8 cellular contexts compared by ENCODE assay signal in the genomic region with DNA sequence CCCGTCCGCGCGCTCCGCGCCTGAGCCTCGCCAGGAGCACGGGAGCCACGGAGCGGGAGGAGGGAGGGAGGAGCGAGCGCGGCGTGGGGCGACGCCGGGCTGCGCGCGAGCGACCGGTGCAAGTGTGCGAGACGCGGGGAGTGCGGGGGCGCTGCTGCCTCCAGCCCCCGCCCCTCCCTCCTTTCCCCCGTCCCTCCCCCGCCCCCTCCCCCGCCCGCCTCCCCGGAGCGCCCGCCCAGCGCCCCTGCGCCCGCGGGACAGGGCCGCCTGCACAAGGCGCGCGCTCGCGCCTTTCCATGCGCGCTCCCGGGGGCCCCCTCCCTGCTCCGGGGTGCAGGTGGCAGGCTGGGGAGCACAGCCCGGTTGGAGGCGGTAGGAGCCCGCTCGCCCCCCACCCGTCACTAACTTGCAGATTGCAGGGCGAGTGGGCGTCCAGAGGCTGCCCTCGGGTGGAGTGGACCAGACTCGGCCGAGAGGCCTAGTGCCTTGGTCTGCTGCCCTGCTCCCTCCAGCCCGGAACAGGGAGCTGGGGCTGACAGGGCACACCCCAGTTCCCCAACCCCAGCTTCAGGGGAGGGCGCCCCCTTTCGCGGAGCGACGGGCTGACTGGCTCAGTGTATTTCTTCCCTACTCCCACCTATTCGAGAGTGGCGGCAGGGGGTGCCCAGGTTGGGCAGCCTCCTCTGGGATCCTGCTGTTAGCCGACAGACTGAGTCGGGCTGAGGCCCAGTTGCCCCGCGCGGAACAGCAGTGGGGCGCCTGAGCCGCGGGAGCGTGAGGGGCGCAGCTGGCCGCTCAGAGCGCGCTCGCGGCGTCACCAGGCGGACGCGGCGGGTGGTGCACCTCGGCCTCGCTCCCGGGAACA. TPM values are rescaled to one million over a fixed set of nuclear protein-coding genes. Genes with fewer than 3 reads are reported as not detected.
DNase-seq lines count a peak whose midpoint lies in the region; ATAC-seq, FAIRE-seq and TF ChIP-seq lines count a peak whose summit lies in the region.

A gene (minus strand): TSS at position 126 of the 865 bp plus-strand sequence. CDS start 255 bp downstream, outside the sequence.

- in situ Hi-C loops in astrocyte of the cerebellum (cut with HindIII; ENCODE audit: low sequenced_read_pairs): no loop called here

- peak within 1 kb of the TSS; percentile 76 for H3K4me2 ChIP-seq in keratinocyte (ENCODE audit: control insufficient read depth, extremely low read depth, insufficient read depth, low read depth, low read length)

- DNase-seq in GM10266 (ENCODE audit: extremely low spot score) (peak; percentile 67), astrocyte of the cerebellum (ENCODE audit: low read depth) (no peak), keratinocyte (ENCODE audit: low read depth, low spot score) (no peak), NCI-H128 (lab: John Stamatoyannopoulos, UW; ENCODE audit: unreplicated experiment) (no peak)
- DNase-seq in stimulated activated CD4-positive, alpha-beta T cell treated with anti-CD3 and anti-CD28 coated beads, Interleukin-4, amount 100 ng/mL, for 1 hour: peak; percentile 69

- TF ChIP-seq CTCF in GM10266 (IDR thresholded peaks at IDR 0.05; ENCODE audit: control insufficient read depth, insufficient read depth, low read depth, missing control alignments) (peak; percentile 44), astrocyte of the cerebellum (IDR thresholded peaks at IDR 0.05; ENCODE audit: low read depth, low read length, missing control alignments) (peak; percentile 35), keratinocyte (optimal IDR thresholded peaks at IDR 0.05 in 1 of 3, IDR thresholded peaks at IDR 0.05 in 1 of 3, conservative IDR thresholded peaks at IDR 0.05 in 1 of 3; ENCODE audit: extremely low read depth in 1 of 3, insufficient read depth in 2 of 3, low read length in 3 of 3) (peak in 2 of 3 experiments; percentile 84 to 88)

- peaks cover 5% of the 10 kb centered on the region for H4K20me1 ChIP-seq in keratinocyte (ENCODE audit: control insufficient read depth, extremely low read depth, insufficient read depth, low read length)

- peaks cover 13% of the 10 kb centered on the region for H3K4me1 ChIP-seq in keratinocyte (ENCODE audit: control insufficient read depth, extremely low read depth, insufficient read depth, low read length)

- peak within 1 kb of the TSS; percentile 45 for H2AFZ ChIP-seq in keratinocyte (ENCODE audit: control insufficient read depth, low read length)

- H3K27me3 ChIP-seq in keratinocyte (ENCODE audit: control insufficient read depth, extremely low read depth, insufficient read depth, low read length): peaks cover 4% of the 10 kb centered on the region

- peaks cover 46% of the 10 kb centered on the region for H3K79me2 ChIP-seq in keratinocyte (ENCODE audit: control insufficient read depth, insufficient read depth, low read length)

- H3K27ac ChIP-seq in keratinocyte (ENCODE audit: control insufficient read depth, insufficient read depth, low read length): peak within 1 kb of the TSS; percentile 52

- FAIRE-seq in keratinocyte (lab: Jason Lieb, UNC): peak; percentile 41

- dilution Hi-C loops in keratinocyte (cut with MboI; ENCODE audit: extremely low pct_ligation_motif_present, low sequenced_read_pairs): no loop called here

- no peaks in the 10 kb centered on the region for H3K9me3 ChIP-seq in keratinocyte (ENCODE audit: control insufficient read depth, low read depth, low read length)

- ATAC-seq in SK-N-SH treated with all-trans-retinoic acid at 6 μM for 48 hours (peak; percentile 78), GM21367 (IDR thresholded peaks at IDR 0.05; ENCODE audit: unreplicated experiment) (no peak), GM18861 (IDR thresholded peaks at IDR 0.05; ENCODE audit: unreplicated experiment) (no peak)

- H3K4me3 ChIP-seq in astrocyte of the cerebellum (ENCODE audit: low read depth, low read length) (no peak within 1 kb of the TSS), keratinocyte (ENCODE audit: control insufficient read depth in 2 of 3, extremely low read depth in 1 of 3, insufficient read depth in 2 of 3, low read depth in 1 of 3, low read length in 3 of 3) (peak within 1 kb of the TSS; percentile 67 to 81 (median 72))

- peak within 1 kb of the TSS; percentile 80 for H3K9ac ChIP-seq in keratinocyte (ENCODE audit: control insufficient read depth, extremely low read depth, insufficient read depth, low read length)

- no peaks in the 10 kb centered on the region for H3K9me1 ChIP-seq in keratinocyte (ENCODE audit: control insufficient read depth, extremely low read depth, insufficient read depth, low read length)

- H3K36me3 ChIP-seq in keratinocyte (ENCODE audit: control insufficient read depth in 2 of 2, extremely low read depth in 1 of 2, insufficient read depth in 2 of 2, low read length in 2 of 2): peaks cover 7 to 8% of the 10 kb centered on the region in 2 experiments

TF ChIP-seq in SK-N-SH treated with all-trans-retinoic acid at 6 μM for 48 hours, 23 proteins besides CTCF, POLR2A, EP300 and RAD21 (continues in another document):
- no peak for TF ChIP-seq ZNF565 (CRISPR knock-in tag; conservative IDR thresholded peaks at IDR 0.05; ENCODE audit: low read depth)
- TF ChIP-seq ISL1 (CRISPR knock-in tag; IDR thresholded peaks at IDR 0.05): no peak
- no peak for TF ChIP-seq ZNF70 (CRISPR knock-in tag; IDR thresholded peaks at IDR 0.05)
- no peak for TF ChIP-seq ZFP3 (CRISPR knock-in tag; IDR thresholded peaks at IDR 0.05)
- TF ChIP-seq, protein P1, sequence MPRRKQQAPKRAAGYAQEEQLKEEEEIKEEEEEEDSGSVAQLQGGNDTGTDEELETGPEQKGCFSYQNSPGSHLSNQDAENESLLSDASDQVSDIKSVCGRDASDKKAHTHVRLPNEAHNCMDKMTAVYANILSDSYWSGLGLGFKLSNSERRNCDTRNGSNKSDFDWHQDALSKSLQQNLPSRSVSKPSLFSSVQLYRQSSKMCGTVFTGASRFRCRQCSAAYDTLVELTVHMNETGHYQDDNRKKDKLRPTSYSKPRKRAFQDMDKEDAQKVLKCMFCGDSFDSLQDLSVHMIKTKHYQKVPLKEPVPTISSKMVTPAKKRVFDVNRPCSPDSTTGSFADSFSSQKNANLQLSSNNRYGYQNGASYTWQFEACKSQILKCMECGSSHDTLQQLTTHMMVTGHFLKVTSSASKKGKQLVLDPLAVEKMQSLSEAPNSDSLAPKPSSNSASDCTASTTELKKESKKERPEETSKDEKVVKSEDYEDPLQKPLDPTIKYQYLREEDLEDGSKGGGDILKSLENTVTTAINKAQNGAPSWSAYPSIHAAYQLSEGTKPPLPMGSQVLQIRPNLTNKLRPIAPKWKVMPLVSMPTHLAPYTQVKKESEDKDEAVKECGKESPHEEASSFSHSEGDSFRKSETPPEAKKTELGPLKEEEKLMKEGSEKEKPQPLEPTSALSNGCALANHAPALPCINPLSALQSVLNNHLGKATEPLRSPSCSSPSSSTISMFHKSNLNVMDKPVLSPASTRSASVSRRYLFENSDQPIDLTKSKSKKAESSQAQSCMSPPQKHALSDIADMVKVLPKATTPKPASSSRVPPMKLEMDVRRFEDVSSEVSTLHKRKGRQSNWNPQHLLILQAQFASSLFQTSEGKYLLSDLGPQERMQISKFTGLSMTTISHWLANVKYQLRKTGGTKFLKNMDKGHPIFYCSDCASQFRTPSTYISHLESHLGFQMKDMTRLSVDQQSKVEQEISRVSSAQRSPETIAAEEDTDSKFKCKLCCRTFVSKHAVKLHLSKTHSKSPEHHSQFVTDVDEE (CRISPR knock-in tag; IDR thresholded peaks at IDR 0.05): no peak
- no peak for TF ChIP-seq ZC3H10 (CRISPR knock-in tag; IDR thresholded peaks at IDR 0.05)
- no peak for TF ChIP-seq PPARA (CRISPR knock-in tag; IDR thresholded peaks at IDR 0.05; ENCODE audit: borderline replicate concordance)
- TF ChIP-seq TCF4 (CRISPR knock-in tag; IDR thresholded peaks at IDR 0.05; ENCODE audit: borderline replicate concordance): no peak
- TF ChIP-seq, protein P2, sequence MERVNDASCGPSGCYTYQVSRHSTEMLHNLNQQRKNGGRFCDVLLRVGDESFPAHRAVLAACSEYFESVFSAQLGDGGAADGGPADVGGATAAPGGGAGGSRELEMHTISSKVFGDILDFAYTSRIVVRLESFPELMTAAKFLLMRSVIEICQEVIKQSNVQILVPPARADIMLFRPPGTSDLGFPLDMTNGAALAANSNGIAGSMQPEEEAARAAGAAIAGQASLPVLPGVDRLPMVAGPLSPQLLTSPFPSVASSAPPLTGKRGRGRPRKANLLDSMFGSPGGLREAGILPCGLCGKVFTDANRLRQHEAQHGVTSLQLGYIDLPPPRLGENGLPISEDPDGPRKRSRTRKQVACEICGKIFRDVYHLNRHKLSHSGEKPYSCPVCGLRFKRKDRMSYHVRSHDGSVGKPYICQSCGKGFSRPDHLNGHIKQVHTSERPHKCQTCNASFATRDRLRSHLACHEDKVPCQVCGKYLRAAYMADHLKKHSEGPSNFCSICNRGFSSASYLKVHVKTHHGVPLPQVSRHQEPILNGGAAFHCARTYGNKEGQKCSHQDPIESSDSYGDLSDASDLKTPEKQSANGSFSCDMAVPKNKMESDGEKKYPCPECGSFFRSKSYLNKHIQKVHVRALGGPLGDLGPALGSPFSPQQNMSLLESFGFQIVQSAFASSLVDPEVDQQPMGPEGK (CRISPR knock-in tag; IDR thresholded peaks at IDR 0.05; ENCODE audit: borderline replicate concordance): no peak
- TF ChIP-seq TOX (CRISPR knock-in tag; IDR thresholded peaks at IDR 0.05; ENCODE audit: borderline replicate concordance): no peak
- TF ChIP-seq OSR1 (CRISPR knock-in tag; IDR thresholded peaks at IDR 0.05): no peak
- TF ChIP-seq ARNTL (CRISPR knock-in tag; IDR thresholded peaks at IDR 0.05; ENCODE audit: borderline replicate concordance, low read depth): no peak
- TF ChIP-seq, protein P3, sequence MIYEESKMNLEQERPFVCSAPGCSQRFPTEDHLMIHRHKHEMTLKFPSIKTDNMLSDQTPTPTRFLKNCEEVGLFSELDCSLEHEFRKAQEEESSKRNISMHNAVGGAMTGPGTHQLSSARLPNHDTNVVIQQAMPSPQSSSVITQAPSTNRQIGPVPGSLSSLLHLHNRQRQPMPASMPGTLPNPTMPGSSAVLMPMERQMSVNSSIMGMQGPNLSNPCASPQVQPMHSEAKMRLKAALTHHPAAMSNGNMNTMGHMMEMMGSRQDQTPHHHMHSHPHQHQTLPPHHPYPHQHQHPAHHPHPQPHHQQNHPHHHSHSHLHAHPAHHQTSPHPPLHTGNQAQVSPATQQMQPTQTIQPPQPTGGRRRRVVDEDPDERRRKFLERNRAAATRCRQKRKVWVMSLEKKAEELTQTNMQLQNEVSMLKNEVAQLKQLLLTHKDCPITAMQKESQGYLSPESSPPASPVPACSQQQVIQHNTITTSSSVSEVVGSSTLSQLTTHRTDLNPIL (CRISPR knock-in tag; IDR thresholded peaks at IDR 0.05; ENCODE audit: low read depth): no peak

RNA-seq across cellular contexts. Expression of the gene that starts here (rescaled TPM):
- polyA plus RNA-seq in keratinocyte: 13.0 to 36.7 TPM (median 20.3 TPM) in 3 replicates
- 5.5 TPM for polyA plus RNA-seq in keratinocyte (2011; ENCODE audit: low read depth)
- 16.2 and 26.7 TPM in 2 replicates for polyA plus RNA-seq in keratinocyte (2011; cell fraction: cytosol; rRNA removed)
- 26.3 and 31.8 TPM in 2 replicates for polyA plus RNA-seq in keratinocyte (2011; cell fraction: nucleus; rRNA removed)
- polyA plus RNA-seq in keratinocyte (2012; ENCODE audit: low replicate concordance): 8.2 and 51.3 TPM in 2 replicates
- 17.3 to 89.8 TPM (median 32.9 TPM) in 3 replicates for polyA minus RNA-seq in keratinocyte
- 39.5 TPM for polyA minus RNA-seq in keratinocyte (2011; cell fraction: cytosol; rRNA and poly(A)+ RNA removed)
- polyA minus RNA-seq in keratinocyte (2011; cell fraction: nucleus; rRNA and poly(A)+ RNA removed): 30.3 and 32.0 TPM in 2 replicates

Comparison
In these comparisons a context has a peak if more than half of its experiments do, and no peak if none do; other contexts are left out.
1. DNase-seq: peak in GM10266 (single experiment) and stimulated activated CD4-positive, alpha-beta T cell treated with anti-CD3 and anti-CD28 coated beads, Interleukin-4, amount 100 ng/mL, for 1 hour (single experiment); none in astrocyte of the cerebellum (single experiment), keratinocyte (single experiment) and NCI-H128 (single experiment).
2. CTCF ChIP-seq: peak in every context shown above with its lines; median percentile 86 in keratinocyte; 44 in GM10266; 35 in astrocyte of the cerebellum.